8 cellular contexts compared by ENCODE assay signal in the genomic region with DNA sequence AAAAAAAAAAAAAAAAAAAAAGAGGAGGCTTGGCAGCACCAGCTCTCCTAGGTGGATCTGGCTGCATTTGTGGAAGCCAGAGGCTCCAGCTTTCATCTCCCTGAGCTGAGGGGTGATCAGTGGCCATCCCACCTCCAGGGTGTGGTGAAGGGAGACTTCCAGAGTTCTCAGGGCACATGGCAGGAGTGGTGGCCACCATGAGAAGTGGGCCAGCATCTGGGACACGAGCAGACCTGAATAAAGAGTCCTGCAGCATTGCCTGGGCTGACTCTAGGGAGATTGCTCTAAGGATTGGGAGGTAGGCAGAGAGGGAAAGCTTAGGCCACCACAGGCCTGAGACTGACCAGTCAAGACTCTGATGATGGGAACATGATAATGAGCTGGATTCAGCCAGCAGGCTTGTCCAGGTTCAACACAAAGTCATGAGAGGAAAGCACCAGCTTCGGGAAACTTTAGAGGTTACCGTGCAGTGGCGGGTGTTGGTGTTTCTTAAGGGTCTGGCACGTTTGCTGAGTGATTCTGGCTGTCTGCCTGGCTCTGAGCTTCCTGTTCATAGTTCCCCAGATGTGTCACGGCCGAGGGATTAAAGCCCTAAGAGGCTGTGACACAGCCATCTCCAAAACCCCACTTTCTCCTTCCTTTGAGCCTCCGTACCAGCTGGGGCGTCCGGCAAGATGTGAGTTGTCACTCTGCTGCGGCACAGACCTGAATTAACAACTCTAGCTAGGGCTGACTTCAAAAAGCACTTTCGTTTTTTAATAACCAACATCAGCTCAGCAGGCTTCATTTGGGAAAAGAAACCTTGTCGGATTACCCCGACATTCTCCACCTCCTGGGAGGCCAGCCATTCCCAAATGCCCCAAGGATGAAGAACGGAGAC. TPM values are rescaled to one million over a fixed set of nuclear protein-coding genes. Genes with fewer than 3 reads are reported as not detected.
DNase-seq lines count a peak whose midpoint lies in the region; ATAC-seq and TF ChIP-seq lines count a peak whose summit lies in the region.

No MANE protein-coding gene starts in this region.

- peaks cover 4% of the 10 kb centered on the region for H3K9me3 Mint-ChIP-seq in activated naive CD8-positive, alpha-beta T cell treated with anti-CD3 and anti-CD28 coated beads, Interleukin-2, amount 50 U/mL, for 24 hours

- no peak overlapping the region for H3K4me3 ChIP-seq in H7 (ENCODE audit: insufficient read depth, low read depth, low read length)

- H3K27me3 ChIP-seq in H7 (ENCODE audit: control insufficient read depth, insufficient read depth, low read length): no peaks in the 10 kb centered on the region

- intact Hi-C loops in left colon (cut with DNase I, micrococcal nuclease): no loop called here

- CTCF ChIA-PET in RWPE1 (lab: Yijun Ruan, JAX): interaction anchor here (0.5 to 0.9 kb wide), 2 partner anchors 404 to 735 kb away, joined by 3 read pairs; no protein-coding TSS in a partner anchor

- peak overlapping the region; percentile 67 for H3K4me3 Mint-ChIP-seq in activated naive CD8-positive, alpha-beta T cell treated with anti-CD3 and anti-CD28 coated beads, Interleukin-2, amount 50 U/mL, for 24 hours

- POLR2A ChIA-PET in RWPE1 (lab: Yijun Ruan, JAX; ENCODE audit: low non-redundant PET): no interaction called here

- DNase-seq in RWPE1 (ENCODE audit: low spot score) (peak; percentile 22), left colon (peak; percentile 61 to 66), NCI-H69 (lab: John Stamatoyannopoulos, UW) (no peak), H7 (no peak)
- DNase-seq in activated naive CD8-positive, alpha-beta T cell treated with anti-CD3 and anti-CD28 coated beads, Interleukin-2, amount 50 U/mL, for 24 hours: peak; percentile 64
- DNase-seq in stimulated activated CD8-positive, alpha-beta memory T cell treated with anti-CD3 and anti-CD28 coated beads, Interleukin-12 subunit alpha, Interleukin-12 subunit beta, amount 100 ng/mL, for 24 hours (ENCODE audit: extremely low read depth): peak; percentile 50

- peaks cover 2% of the 10 kb centered on the region for H3K36me3 Mint-ChIP-seq in activated naive CD8-positive, alpha-beta T cell treated with anti-CD3 and anti-CD28 coated beads, Interleukin-2, amount 50 U/mL, for 24 hours (ENCODE audit: low read depth)

- ATAC-seq in GM18498 (IDR thresholded peaks at IDR 0.05; ENCODE audit: unreplicated experiment) (peak; percentile 75), HG02678 (IDR thresholded peaks at IDR 0.05; ENCODE audit: unreplicated experiment) (peak; percentile 81), left colon (peak; percentile 46)
- ATAC-seq in activated naive CD8-positive, alpha-beta T cell treated with anti-CD3 and anti-CD28 coated beads, Interleukin-2, amount 50 U/mL, for 24 hours: peak; percentile 67

- TF ChIP-seq CTCF in RWPE1 (conservative IDR thresholded peaks at IDR 0.05; ENCODE audit: low read depth): no peak

- no peaks in the 10 kb centered on the region for H3K36me3 ChIP-seq in H7 (replicated peaks; ENCODE audit: control insufficient read depth, insufficient read depth, low read length)

- peak overlapping the region; percentile 74 for H3K27ac ChIP-seq in RWPE1

- peak overlapping the region; percentile 64 for H3K27ac Mint-ChIP-seq in activated naive CD8-positive, alpha-beta T cell treated with anti-CD3 and anti-CD28 coated beads, Interleukin-2, amount 50 U/mL, for 24 hours

- peaks cover 16% of the 10 kb centered on the region for H3K27me3 Mint-ChIP-seq in activated naive CD8-positive, alpha-beta T cell treated with anti-CD3 and anti-CD28 coated beads, Interleukin-2, amount 50 U/mL, for 24 hours

- H3K4me1 Mint-ChIP-seq in activated naive CD8-positive, alpha-beta T cell treated with anti-CD3 and anti-CD28 coated beads, Interleukin-2, amount 50 U/mL, for 24 hours: peaks cover 34% of the 10 kb centered on the region

RNA-seq across cellular contexts. Expression of a gene that starts 38.3 kb away (rescaled TPM):
- total RNA-seq in left colon: 10 to 100 TPM; 24.8 to 25.0 TPM
- 0.04 and 1.0 TPM in 2 replicates for total RNA-seq in H7 (2014; rRNA removed; shearing (Covaris generic))

Comparison
In these comparisons a context has a peak if more than half of its experiments do, and no peak if none do; other contexts are left out.
1. DNase-seq: peak in RWPE1 (single experiment), activated naive CD8-positive, alpha-beta T cell treated with anti-CD3 and anti-CD28 coated beads, Interleukin-2, amount 50 U/mL, for 24 hours (single experiment), left colon (2 of 2) and stimulated activated CD8-positive, alpha-beta memory T cell treated with anti-CD3 and anti-CD28 coated beads, Interleukin-12 subunit alpha, Interleukin-12 subunit beta, amount 100 ng/mL, for 24 hours (single experiment); none in NCI-H69 (single experiment) and H7 (single experiment).
2. RNA of a gene that starts 38.3 kb away (total RNA-seq): 24.8 to 25.0 TPM in left colon; 0.04 to 1.0 TPM in H7; every median in the first group is over 10 times any median in the second.
3. Peak in every context shown above with its lines, with median percentiles within 50 percentile points of each other: ATAC-seq.